In the genomic region with DNA sequence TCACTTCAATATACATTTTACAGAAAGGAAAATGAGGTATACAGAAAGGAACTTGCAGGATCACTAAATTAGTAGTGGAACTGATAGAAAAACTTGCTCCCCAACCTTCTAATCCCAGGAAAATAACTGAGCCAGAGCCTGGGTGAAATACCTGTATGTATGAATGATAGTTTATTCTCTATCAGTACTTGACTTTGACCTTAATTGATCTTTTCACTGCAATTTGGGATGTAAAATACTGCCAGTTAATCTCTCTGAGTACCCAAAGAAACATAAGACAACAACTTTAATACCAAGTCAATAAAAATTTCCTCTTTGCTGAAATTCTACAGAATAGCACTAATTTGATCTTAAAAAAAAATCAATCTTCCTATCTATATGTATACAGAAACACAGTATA, we compare ENCODE assay signal across 34 cellular contexts.
"Had no signal": no experiment of that assay in that cellular context is flagged by ENCODE, and none has a peak within 500 bp of the region (broad histone marks: within the 10 kb centered on the region; RNA-seq: fewer than 3 reads in every experiment).

No MANE protein-coding gene starts in this region.

- H3K4me3 ChIP-seq: adrenal gland, body of pancreas, breast epithelium had no signal

- H3K4me3 Mint-ChIP-seq: activated B cell treated with CpG ODN at 0.5 μM for 24 hours; activated CD4-positive, alpha-beta memory T cell treated with anti-CD3 and anti-CD28 coated beads for 36 hours; activated CD4-positive, alpha-beta T cell treated with anti-CD3 and anti-CD28 coated beads, Interleukin-2, amount 10 ng/mL, durations not matched to agents 24 days and 14 days; activated CD8-positive, alpha-beta T cell treated with anti-CD3 and anti-CD28 coated beads for 36 hours; activated naive CD4-positive, alpha-beta T cell treated with anti-CD3 and anti-CD28 coated beads for 36 hours; activated naive CD8-positive, alpha-beta T cell treated with anti-CD3 and anti-CD28 coated beads for 36 hours; activated T-helper 1 cell treated with anti-CD3 and anti-CD28 coated beads, Interleukin-12 subunit alpha, Interleukin-12 subunit beta, Interleukin-2, Interleukin-4 antibody, amounts not matched to agents 30 ng/mL and 10 ng/mL and 1 ng/mL, durations not matched to agents 14 hours and 24 hours and 36 hours; activated T-helper 17 cell treated with anti-CD3 and anti-CD28 coated beads, Interleukin-2, amount 50 U/mL, for 72 hours; T-helper 1 cell treated with Interleukin-12 subunit alpha and Interleukin-12 subunit beta and Interleukin-4 antibody, amounts not matched to agents 30 μg/mL and 1 μg/mL, for 36 hours; T-helper 2 cell treated with Interferon-gamma antibody and Interleukin-4, amounts not matched to agents 5 μg/mL and 100 μg/mL, for 36 hours had no signal

- H3K36me3 ChIP-seq: adrenal gland, breast epithelium had no signal

- H3K27me3 Mint-ChIP-seq: activated B cell treated with CpG ODN at 0.5 μM for 24 hours; activated CD4-positive, alpha-beta memory T cell treated with anti-CD3 and anti-CD28 coated beads for 36 hours; activated CD4-positive, alpha-beta T cell treated with anti-CD3 and anti-CD28 coated beads, Interleukin-2, amount 10 ng/mL, durations not matched to agents 24 days and 14 days; activated CD8-positive, alpha-beta T cell treated with anti-CD3 and anti-CD28 coated beads for 36 hours; activated naive CD8-positive, alpha-beta T cell treated with anti-CD3 and anti-CD28 coated beads for 36 hours; activated T-helper 17 cell treated with anti-CD3 and anti-CD28 coated beads, Interleukin-2, amount 50 U/mL, for 72 hours had no signal

- H3K27me3 ChIP-seq: adrenal gland, body of pancreas, brain microvascular endothelial cell, breast epithelium had no signal

- DNase-seq: activated B cell treated with CpG ODN at 0.5 μM for 24 hours; activated CD4-positive, alpha-beta memory T cell treated with anti-CD3 and anti-CD28 coated beads for 36 hours; activated CD4-positive, alpha-beta T cell treated with anti-CD3 and anti-CD28 coated beads for 4 hours; activated CD4-positive, alpha-beta T cell treated with anti-CD3 and anti-CD28 coated beads, Interleukin-2, amount 10 ng/mL, durations not matched to agents 24 days and 14 days; activated CD4-positive, alpha-beta T cell treated with anti-CD3 and anti-CD28 coated beads, Interleukin-2, amount 50 U/mL, for 1 hour; activated CD4-positive, alpha-beta T cell treated with anti-CD3 and anti-CD28 coated beads, Interleukin-2, amount 50 U/mL, for 4 hours; activated CD4-positive, CD25-positive, alpha-beta regulatory T cell treated with anti-CD3 and anti-CD28 coated beads, Interleukin-2, amount 50 U/mL, for 72 hours; activated CD8-positive, alpha-beta memory T cell treated with anti-CD3 and anti-CD28 coated beads, Interleukin-2, amount 50 U/mL, for 4 hours; activated CD8-positive, alpha-beta T cell treated with anti-CD3 and anti-CD28 coated beads for 36 hours; activated effector memory CD4-positive, alpha-beta T cell treated with anti-CD3 and anti-CD28 coated beads, Interleukin-2, amount 50 U/mL, for 16 hours; activated gamma-delta T cell treated with Interleukin-2 at 50 U/mL for 16 hours; activated naive CD4-positive, alpha-beta T cell; activated naive CD4-positive, alpha-beta T cell treated with anti-CD3 and anti-CD28 coated beads for 36 hours; activated naive CD4-positive, alpha-beta T cell treated with anti-CD3 and anti-CD28 coated beads, Interleukin-2, amount 50 U/mL, for 16 hours; activated naive CD8-positive, alpha-beta T cell treated with anti-CD3 and anti-CD28 coated beads for 36 hours; activated T-cell treated with anti-CD3 and anti-CD28 coated beads for 4 hours; activated T-cell treated with anti-CD3 and anti-CD28 coated beads, Interleukin-2, amount 50 U/mL, for 1 hour; activated T-cell treated with anti-CD3 and anti-CD28 coated beads, Interleukin-2, amount 50 U/mL, for 48 hours; adrenal gland; amniotic stem cell; aorta; body of pancreas; brain microvascular endothelial cell; central memory CD4-positive, alpha-beta T cell; T-helper 1 cell; T-helper 2 cell; T-helper 9 cell had no signal

- H3K9me3 Mint-ChIP-seq: activated B cell treated with CpG ODN at 0.5 μM for 24 hours; activated naive CD8-positive, alpha-beta T cell treated with anti-CD3 and anti-CD28 coated beads for 36 hours; activated T-helper 17 cell treated with anti-CD3 and anti-CD28 coated beads, Interleukin-2, amount 50 U/mL, for 72 hours had no signal

- H3K27ac ChIP-seq: adrenal gland, body of pancreas, brain microvascular endothelial cell, breast epithelium, VCaP had no signal

- H3K4me1 ChIP-seq: adrenal gland, body of pancreas, breast epithelium had no signal

- H3K27ac Mint-ChIP-seq: activated B cell treated with CpG ODN at 0.5 μM for 24 hours; activated CD4-positive, alpha-beta memory T cell treated with anti-CD3 and anti-CD28 coated beads for 36 hours; activated CD4-positive, alpha-beta T cell treated with anti-CD3 and anti-CD28 coated beads, Interleukin-2, amount 10 ng/mL, durations not matched to agents 24 days and 14 days; activated CD8-positive, alpha-beta T cell treated with anti-CD3 and anti-CD28 coated beads for 36 hours; activated naive CD4-positive, alpha-beta T cell treated with anti-CD3 and anti-CD28 coated beads for 36 hours; activated naive CD4-positive, alpha-beta T cell treated with anti-CD3 and anti-CD28 coated beads, Interleukin-2, amount 50 U/mL, for 72 hours; activated naive CD8-positive, alpha-beta T cell treated with anti-CD3 and anti-CD28 coated beads for 36 hours; activated T-helper 1 cell treated with anti-CD3 and anti-CD28 coated beads, Interleukin-12 subunit alpha, Interleukin-12 subunit beta, Interleukin-2, Interleukin-4 antibody, amounts not matched to agents 30 ng/mL and 10 ng/mL and 1 ng/mL, durations not matched to agents 14 hours and 24 hours and 36 hours; activated T-helper 17 cell treated with anti-CD3 and anti-CD28 coated beads, Interleukin-2, amount 50 U/mL, for 72 hours; T-helper 1 cell treated with Interleukin-12 subunit alpha and Interleukin-12 subunit beta and Interleukin-4 antibody, amounts not matched to agents 30 μg/mL and 1 μg/mL, for 36 hours; T-helper 2 cell treated with Interferon-gamma antibody and Interleukin-4, amounts not matched to agents 5 μg/mL and 100 μg/mL, for 36 hours had no signal

- H3K9me3 ChIP-seq: adrenal gland, body of pancreas, breast epithelium had no signal

- ATAC-seq: activated CD8-positive, alpha-beta T cell treated with anti-CD3 and anti-CD28 coated beads for 36 hours; activated naive CD4-positive, alpha-beta T cell treated with anti-CD3 and anti-CD28 coated beads, Interleukin-2, amount 50 U/mL, for 72 hours; activated T-helper 17 cell treated with anti-CD3 and anti-CD28 coated beads, Interleukin-2, amount 50 U/mL, for 72 hours; body of pancreas had no signal
